In the genomic region with DNA sequence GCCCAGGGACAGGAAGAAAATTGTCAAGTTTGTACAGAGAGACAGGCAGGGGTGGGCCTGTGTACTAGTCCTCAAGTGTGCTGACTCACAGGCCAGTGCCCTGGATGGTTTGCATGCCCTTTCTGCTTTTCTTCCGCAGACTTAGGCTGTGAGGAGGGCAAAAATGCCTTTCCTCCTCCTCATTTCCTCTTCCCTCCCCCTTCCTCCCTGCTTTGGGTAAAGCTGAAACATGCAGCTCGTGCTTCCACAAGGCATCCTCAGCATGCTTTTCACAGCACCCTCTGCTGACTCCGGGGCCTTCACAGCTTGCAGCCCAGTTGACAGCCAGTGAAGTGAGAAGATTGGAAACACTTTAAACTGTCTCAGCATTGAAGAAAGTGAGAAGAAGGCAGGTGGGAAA, we compare ENCODE assay signal across 1 cellular context.
TF ChIP-seq lines count a peak whose summit lies in the region.

No MANE protein-coding gene starts in this region.

TF ChIP-seq in SK-N-SH, 30 proteins besides CTCF, POLR2A, EP300 and RAD21 (continued from another document):
- TF ChIP-seq, protein P1, sequence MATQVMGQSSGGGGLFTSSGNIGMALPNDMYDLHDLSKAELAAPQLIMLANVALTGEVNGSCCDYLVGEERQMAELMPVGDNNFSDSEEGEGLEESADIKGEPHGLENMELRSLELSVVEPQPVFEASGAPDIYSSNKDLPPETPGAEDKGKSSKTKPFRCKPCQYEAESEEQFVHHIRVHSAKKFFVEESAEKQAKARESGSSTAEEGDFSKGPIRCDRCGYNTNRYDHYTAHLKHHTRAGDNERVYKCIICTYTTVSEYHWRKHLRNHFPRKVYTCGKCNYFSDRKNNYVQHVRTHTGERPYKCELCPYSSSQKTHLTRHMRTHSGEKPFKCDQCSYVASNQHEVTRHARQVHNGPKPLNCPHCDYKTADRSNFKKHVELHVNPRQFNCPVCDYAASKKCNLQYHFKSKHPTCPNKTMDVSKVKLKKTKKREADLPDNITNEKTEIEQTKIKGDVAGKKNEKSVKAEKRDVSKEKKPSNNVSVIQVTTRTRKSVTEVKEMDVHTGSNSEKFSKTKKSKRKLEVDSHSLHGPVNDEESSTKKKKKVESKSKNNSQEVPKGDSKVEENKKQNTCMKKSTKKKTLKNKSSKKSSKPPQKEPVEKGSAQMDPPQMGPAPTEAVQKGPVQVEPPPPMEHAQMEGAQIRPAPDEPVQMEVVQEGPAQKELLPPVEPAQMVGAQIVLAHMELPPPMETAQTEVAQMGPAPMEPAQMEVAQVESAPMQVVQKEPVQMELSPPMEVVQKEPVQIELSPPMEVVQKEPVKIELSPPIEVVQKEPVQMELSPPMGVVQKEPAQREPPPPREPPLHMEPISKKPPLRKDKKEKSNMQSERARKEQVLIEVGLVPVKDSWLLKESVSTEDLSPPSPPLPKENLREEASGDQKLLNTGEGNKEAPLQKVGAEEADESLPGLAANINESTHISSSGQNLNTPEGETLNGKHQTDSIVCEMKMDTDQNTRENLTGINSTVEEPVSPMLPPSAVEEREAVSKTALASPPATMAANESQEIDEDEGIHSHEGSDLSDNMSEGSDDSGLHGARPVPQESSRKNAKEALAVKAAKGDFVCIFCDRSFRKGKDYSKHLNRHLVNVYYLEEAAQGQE (IDR thresholded peaks at IDR 0.05; ENCODE audit: low read depth, low read length) = peak; percentile 66; the same call in 1 of the 2 replicates
- peak; percentile 93 for TF ChIP-seq FOXM1 (IDR thresholded peaks at IDR 0.05; ENCODE audit: low read depth)
- TF ChIP-seq FOSL2 (IDR thresholded peaks at IDR 0.05; ENCODE audit: borderline replicate concordance, low read depth) = peak; percentile 94
- peak; percentile 71 for TF ChIP-seq POLR2AphosphoS5 (IDR thresholded peaks at IDR 0.05; ENCODE audit: low read depth, low read length)
- TF ChIP-seq MEF2A (IDR thresholded peaks at IDR 0.05; ENCODE audit: borderline replicate concordance, low read depth) = 0 out of 2 replicates have a peak, but pooled peaks have one; percentile 56
- TF ChIP-seq NFIC (IDR thresholded peaks at IDR 0.05; ENCODE audit: borderline replicate concordance) = peak; percentile 82
- no peak for TF ChIP-seq GATA2 (CRISPR knock-in tag; IDR thresholded peaks at IDR 0.05)
- TF ChIP-seq, protein P2, sequence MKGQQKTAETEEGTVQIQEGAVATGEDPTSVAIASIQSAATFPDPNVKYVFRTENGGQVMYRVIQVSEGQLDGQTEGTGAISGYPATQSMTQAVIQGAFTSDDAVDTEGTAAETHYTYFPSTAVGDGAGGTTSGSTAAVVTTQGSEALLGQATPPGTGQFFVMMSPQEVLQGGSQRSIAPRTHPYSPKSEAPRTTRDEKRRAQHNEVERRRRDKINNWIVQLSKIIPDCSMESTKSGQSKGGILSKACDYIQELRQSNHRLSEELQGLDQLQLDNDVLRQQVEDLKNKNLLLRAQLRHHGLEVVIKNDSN (IDR thresholded peaks at IDR 0.05; ENCODE audit: borderline replicate concordance, low read depth) = 0 out of 2 replicates have a peak, but pooled peaks have one; percentile 50
- TF ChIP-seq, protein P3, sequence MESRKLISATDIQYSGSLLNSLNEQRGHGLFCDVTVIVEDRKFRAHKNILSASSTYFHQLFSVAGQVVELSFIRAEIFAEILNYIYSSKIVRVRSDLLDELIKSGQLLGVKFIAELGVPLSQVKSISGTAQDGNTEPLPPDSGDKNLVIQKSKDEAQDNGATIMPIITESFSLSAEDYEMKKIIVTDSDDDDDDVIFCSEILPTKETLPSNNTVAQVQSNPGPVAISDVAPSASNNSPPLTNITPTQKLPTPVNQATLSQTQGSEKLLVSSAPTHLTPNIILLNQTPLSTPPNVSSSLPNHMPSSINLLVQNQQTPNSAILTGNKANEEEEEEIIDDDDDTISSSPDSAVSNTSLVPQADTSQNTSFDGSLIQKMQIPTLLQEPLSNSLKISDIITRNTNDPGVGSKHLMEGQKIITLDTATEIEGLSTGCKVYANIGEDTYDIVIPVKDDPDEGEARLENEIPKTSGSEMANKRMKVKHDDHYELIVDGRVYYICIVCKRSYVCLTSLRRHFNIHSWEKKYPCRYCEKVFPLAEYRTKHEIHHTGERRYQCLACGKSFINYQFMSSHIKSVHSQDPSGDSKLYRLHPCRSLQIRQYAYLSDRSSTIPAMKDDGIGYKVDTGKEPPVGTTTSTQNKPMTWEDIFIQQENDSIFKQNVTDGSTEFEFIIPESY (IDR thresholded peaks at IDR 0.05; ENCODE audit: borderline replicate concordance, low read depth) = peak; percentile 85; the same call in 1 of the 2 replicates
- peak; percentile 94 for TF ChIP-seq TCF12 (IDR thresholded peaks at IDR 0.05)
- TF ChIP-seq ELF1 (IDR thresholded peaks at IDR 0.05) = peak; percentile 83
- TF ChIP-seq SIN3A (IDR thresholded peaks at IDR 0.05; ENCODE audit: borderline replicate concordance, low read depth, low read length) = peak; percentile 84; the same call in 1 of the 2 replicates
- no peak for TF ChIP-seq RFX5 (IDR thresholded peaks at IDR 0.05; ENCODE audit: low read length)
